7 cellular contexts compared by ENCODE assay signal in genomic region chr14:60648934-60649814, GRCh38. TPM values are rescaled to one million over a fixed set of nuclear protein-coding genes. Genes with fewer than 3 reads are reported as not detected.
DNase-seq lines count a peak whose midpoint lies in the region; ATAC-seq and TF ChIP-seq lines count a peak whose summit lies in the region.

SIX1 (minus strand) TSS chr14:60649477; CDS start chr14:60649189, 288 bp downstream.

- no peak for TF ChIP-seq CTCF in GM12865 (IDR thresholded peaks at IDR 0.05; ENCODE audit: insufficient read depth, low read depth, low read length, missing control alignments)
- no peak for TF ChIP-seq CTCF in WTC11 (IDR thresholded peaks at IDR 0.05)
- TF ChIP-seq CTCF in fibroblast of pulmonary artery (IDR thresholded peaks at IDR 0.05; ENCODE audit: low read length, missing control alignments): no peak
- no peak for TF ChIP-seq CTCF in nephron progenitor cell (IDR thresholded peaks at IDR 0.05)

- H3K36me3 Mint-ChIP-seq in WTC11 (no peaks in the 10 kb centered on the region), nephron progenitor cell (ENCODE audit: low read depth) (peaks cover 40% of the 10 kb centered on the region)

- H3K27me3 Mint-ChIP-seq in WTC11 (ENCODE audit: low read depth): peaks cover 99% of the 10 kb centered on the region
- peaks cover 72% of the 10 kb centered on the region for H3K27me3 Mint-ChIP-seq in nephron progenitor cell (ENCODE audit: low read depth, poor library complexity)

- CTCF ChIA-PET in WTC11 (lab: Charles Lee): interaction anchor here (0.9 to 1.2 kb wide), 3 partner anchors 12 to 88 kb away, joined by 3 to 4 read pairs (median 3); no protein-coding TSS in a partner anchor

- H3K4me3 ChIP-seq in GM12865 (ENCODE audit: low read depth, low read length) (peak within 1 kb of the TSS; percentile 57), fibroblast of pulmonary artery (replicated peaks; ENCODE audit: low read depth, low read length) (peak within 1 kb of the TSS; percentile 55)

- peak; percentile 52 for ATAC-seq in HG02678 (IDR thresholded peaks at IDR 0.05; ENCODE audit: unreplicated experiment)
- ATAC-seq in WTC11: peak; percentile 82
- no peak for ATAC-seq in GM18870 (IDR thresholded peaks at IDR 0.05; ENCODE audit: unreplicated experiment)

- H3K27ac Mint-ChIP-seq in WTC11: no peak within 1 kb of the TSS
- H3K27ac Mint-ChIP-seq in nephron progenitor cell: peak within 1 kb of the TSS; percentile 97

- peak; percentile 83 for DNase-seq in GM12865 (ENCODE audit: low read depth)
- peak; percentile 97 for DNase-seq in NCI-H2107 treated with DMSO at 0.1 percent for 48 hours (lab: John Stamatoyannopoulos, UW; ENCODE audit: unreplicated experiment)
- DNase-seq in WTC11 (ENCODE audit: low spot score): peak; percentile 91
- DNase-seq in fibroblast of pulmonary artery (ENCODE audit: low read depth): peak; percentile 86
- DNase-seq in nephron progenitor cell: peak; percentile 85

- H3K9me3 Mint-ChIP-seq in WTC11 (no peaks in the 10 kb centered on the region), nephron progenitor cell (no peaks in the 10 kb centered on the region)

- POLR2A ChIA-PET in WTC11 (lab: Charles Lee): interaction anchor here (0.6 to 1.0 kb wide), 4 partner anchors 9 to 293 kb away, joined by 3 to 6 read pairs (median 4); no protein-coding TSS in a partner anchor

- H3K4me1 Mint-ChIP-seq in WTC11: peaks cover 85% of the 10 kb centered on the region
- H3K4me1 Mint-ChIP-seq in nephron progenitor cell: peaks cover 63% of the 10 kb centered on the region

- H3K4me3 Mint-ChIP-seq in WTC11: peak within 1 kb of the TSS; percentile 70
- H3K4me3 Mint-ChIP-seq in nephron progenitor cell: peak within 1 kb of the TSS; percentile 97

TF ChIP-seq in WTC11, 78 proteins besides CTCF, POLR2A, EP300 and RAD21 (continues in another document):
- no peak for TF ChIP-seq HMGA2 (CRISPR knock-in tag; IDR thresholded peaks at IDR 0.05)
- no peak for TF ChIP-seq ZNF121 (CRISPR knock-in tag; IDR thresholded peaks at IDR 0.05)
- no peak for TF ChIP-seq STAT6 (CRISPR knock-in tag; conservative IDR thresholded peaks at IDR 0.05; ENCODE audit: low read depth)
- TF ChIP-seq ZSCAN18 (CRISPR knock-in tag; IDR thresholded peaks at IDR 0.05): no peak
- TF ChIP-seq E2F5 (CRISPR knock-in tag; IDR thresholded peaks at IDR 0.05): 0 out of 2 replicates have a peak, but pooled peaks have one; percentile 38
- TF ChIP-seq ZBTB43 (CRISPR knock-in tag; IDR thresholded peaks at IDR 0.05): no peak
- no peak for TF ChIP-seq ESRRA (CRISPR knock-in tag; IDR thresholded peaks at IDR 0.05; ENCODE audit: borderline replicate concordance)
- TF ChIP-seq ATF3 (CRISPR knock-in tag; conservative IDR thresholded peaks at IDR 0.05): no peak
- no peak for TF ChIP-seq GTF2I (CRISPR knock-in tag; conservative IDR thresholded peaks at IDR 0.05)
- TF ChIP-seq TEAD4 (CRISPR knock-in tag; IDR thresholded peaks at IDR 0.05): no peak
- TF ChIP-seq MYBL2 (CRISPR knock-in tag; IDR thresholded peaks at IDR 0.05): no peak
- TF ChIP-seq ZNF317 (CRISPR knock-in tag; IDR thresholded peaks at IDR 0.05; ENCODE audit: borderline replicate concordance, low read depth): no peak
- TF ChIP-seq MLX (CRISPR knock-in tag; IDR thresholded peaks at IDR 0.05): no peak
- no peak for TF ChIP-seq ZNF138 (CRISPR knock-in tag; conservative IDR thresholded peaks at IDR 0.05)
- TF ChIP-seq CDX4 (CRISPR knock-in tag; IDR thresholded peaks at IDR 0.05; ENCODE audit: borderline replicate concordance): no peak
- no peak for TF ChIP-seq FOXP4 (CRISPR knock-in tag; IDR thresholded peaks at IDR 0.05)
- TF ChIP-seq ZBTB21 (CRISPR knock-in tag; IDR thresholded peaks at IDR 0.05; ENCODE audit: borderline replicate concordance): no peak
- no peak for TF ChIP-seq ZNF396 (CRISPR knock-in tag; IDR thresholded peaks at IDR 0.05; ENCODE audit: borderline replicate concordance)

RNA-seq across cellular contexts. Expression of gene SIX1, which starts in this region (rescaled TPM):
- total RNA-seq in WTC11 (2021): 0.21 to 0.59 TPM (median 0.30 TPM) in 3 replicates

Comparison
In these comparisons a context has a peak if more than half of its experiments do, and no peak if none do; other contexts are left out.
1. Peak in DNase-seq and ATAC-seq in WTC11; RNA of the gene not detected or under 1 TPM.